Comparison of ENCODE assay signal across 8 cellular contexts in genomic region chr12:109052097-109052414, GRCh38. TPM values are rescaled to one million over a fixed set of nuclear protein-coding genes. Genes with fewer than 3 reads are reported as not detected.
DNase-seq lines count a peak whose midpoint lies in the region; ATAC-seq and TF ChIP-seq lines count a peak whose summit lies in the region.

No MANE protein-coding gene starts in this region.

- H3K27me3 Mint-ChIP-seq in activated naive CD4-positive, alpha-beta T cell treated with anti-CD3 and anti-CD28 coated beads, Interleukin-2, amount 10 ng/mL, durations not matched to agents 7 days and 5 days, result no peaks in the 10 kb centered on the region

- DNase-seq in activated naive CD4-positive, alpha-beta T cell treated with anti-CD3 and anti-CD28 coated beads, Interleukin-2, amount 10 ng/mL, durations not matched to agents 7 days and 5 days, result no peak
- DNase-seq in activated naive CD4-positive, alpha-beta T cell treated with Interleukin-2 at 50 U/mL for 16 hours, result no peak
- no peak for DNase-seq in body of pancreas
- DNase-seq in lung (ENCODE audit: low spot score), result no peak
- no peak for DNase-seq in upper lobe of right lung
- no peak for DNase-seq in C1 segment of cervical spinal cord (lab: John Stamatoyannopoulos, UW)
- no peak for DNase-seq in NCI-H1417 (lab: John Stamatoyannopoulos, UW)
- no peak for DNase-seq in COLO668 (lab: John Stamatoyannopoulos, UW; ENCODE audit: unreplicated experiment)

- H3K9me3 ChIP-seq in body of pancreas (no peaks in the 10 kb centered on the region), lung (ENCODE audit: control insufficient read depth in 2 of 2, insufficient read depth in 1 of 2, low read length in 1 of 2) (no peaks in the 10 kb centered on the region), upper lobe of right lung (no peaks in the 10 kb centered on the region)

- peak overlapping the region; percentile 93 for H3K27ac Mint-ChIP-seq in activated naive CD4-positive, alpha-beta T cell treated with anti-CD3 and anti-CD28 coated beads, Interleukin-2, amount 10 ng/mL, durations not matched to agents 7 days and 5 days

- ATAC-seq in body of pancreas (no peak), lung (ENCODE audit: insufficient read depth, low FRiP score) (no peak), upper lobe of right lung (no peak)

- H3K4me3 Mint-ChIP-seq in activated naive CD4-positive, alpha-beta T cell treated with anti-CD3 and anti-CD28 coated beads, Interleukin-2, amount 10 ng/mL, durations not matched to agents 7 days and 5 days, result peak overlapping the region; percentile 85

- H3K27me3 ChIP-seq in body of pancreas (no peaks in the 10 kb centered on the region), lung (ENCODE audit: control insufficient read depth, insufficient read depth) (no peaks in the 10 kb centered on the region), upper lobe of right lung (no peaks in the 10 kb centered on the region)

- H3K4me3 ChIP-seq in body of pancreas (peak overlapping the region; percentile 58 to 99), lung (peak overlapping the region; percentile 86), upper lobe of right lung (peak overlapping the region; percentile 98)

- no peak for TF ChIP-seq POLR2A in body of pancreas (IDR thresholded peaks at IDR 0.05)

- H3K36me3 ChIP-seq in body of pancreas (replicated peaks in 1 of 2; ENCODE audit: insufficient read depth in 1 of 2, low read depth in 2 of 2) (no peaks in the 10 kb centered on the region), lung (ENCODE audit: control insufficient read depth in 2 of 2, insufficient read depth in 2 of 2, low read length in 2 of 2) (no peaks in the 10 kb centered on the region), upper lobe of right lung (peaks cover 8% of the 10 kb centered on the region)

- H3K4me1 ChIP-seq in body of pancreas (peaks cover 21% of the 10 kb centered on the region), lung (ENCODE audit: control insufficient read depth in 2 of 2, insufficient read depth in 2 of 2, low read length in 2 of 2) (peaks cover 0 to 7% of the 10 kb centered on the region in 2 donors), upper lobe of right lung (peaks cover 13% of the 10 kb centered on the region)

- no peaks in the 10 kb centered on the region for H3K9me3 Mint-ChIP-seq in activated naive CD4-positive, alpha-beta T cell treated with anti-CD3 and anti-CD28 coated beads, Interleukin-2, amount 10 ng/mL, durations not matched to agents 7 days and 5 days

- peaks cover 17% of the 10 kb centered on the region for H3K4me1 Mint-ChIP-seq in activated naive CD4-positive, alpha-beta T cell treated with anti-CD3 and anti-CD28 coated beads, Interleukin-2, amount 10 ng/mL, durations not matched to agents 7 days and 5 days

- WGBS in body of pancreas, 2 donors, result 12 to 13% methylated on average over 6 of the region's 6 CpGs
- WGBS in lung, 2 donors, result 5 to 9% methylated on average over 6 of the region's 6 CpGs

- CTCF ChIA-PET in activated naive CD4-positive, alpha-beta T cell treated with anti-CD3 and anti-CD28 coated beads, Interleukin-2, amount 10 ng/mL, durations not matched to agents 7 days and 5 days (lab: Charles Lee), result interaction anchor here (0.7 to 0.8 kb wide), 2 partner anchors 35 to 168 kb away, joined by 3 to 4 read pairs; no protein-coding TSS in a partner anchor

- peaks cover 5% of the 10 kb centered on the region for H3K36me3 Mint-ChIP-seq in activated naive CD4-positive, alpha-beta T cell treated with anti-CD3 and anti-CD28 coated beads, Interleukin-2, amount 10 ng/mL, durations not matched to agents 7 days and 5 days

- H3K27ac ChIP-seq in body of pancreas, result peak overlapping the region in 3 of 4 donors; percentile 74 to 92 (median 83)
- peak overlapping the region; percentile 91 to 92 for H3K27ac ChIP-seq in lung (ENCODE audit: low read depth in 1 of 2, low read length in 1 of 2)
- H3K27ac ChIP-seq in upper lobe of right lung, result peak overlapping the region; percentile 93

- TF ChIP-seq CTCF in body of pancreas (IDR thresholded peaks at IDR 0.05) (no peak), lung (IDR thresholded peaks at IDR 0.05; ENCODE audit: control extremely low read depth, extremely low read depth) (no peak), upper lobe of right lung (IDR thresholded peaks at IDR 0.05) (no peak)

- intact Hi-C loops in body of pancreas (cut with DNase I), result no loop called here
- intact Hi-C loops in upper lobe of right lung (cut with DNase I), result no loop called here

RNA-seq across cellular contexts. Expression of gene USP30, which starts 0.3 kb away (rescaled TPM):
- total RNA-seq in body of pancreas (10 to 100 TPM in 1 of 2 donors, 1 to 10 TPM in 1; 7.3 to 14.5 TPM), lung (10 to 100 TPM in 1 of 2 donors, 1 to 10 TPM in 1; 8.8 to 17.9 TPM), upper lobe of right lung (13.6 TPM)
- polyA plus RNA-seq in lung, result 1 to 10 TPM; 6.5 to 7.2 TPM

RNA-seq across cellular contexts. Expression of gene SVOP, which starts 31.2 kb away (rescaled TPM):
- under 1 TPM in 1 of 2 donors, not detected in 1; 0.52 TPM for total RNA-seq in body of pancreas
- under 1 TPM in 1 of 2 donors, not detected in 1; 0.11 TPM for total RNA-seq in lung
- polyA plus RNA-seq in lung, result not detected
- total RNA-seq in upper lobe of right lung, result not detected

RNA-seq across cellular contexts. Expression of gene ALKBH2, which starts 41.2 kb away (rescaled TPM):
- total RNA-seq in body of pancreas, result 10 to 100 TPM in 1 of 2 donors, 1 to 10 TPM in 1; 7.3 to 16.1 TPM
- total RNA-seq in lung, result 10 to 100 TPM; 10.7 to 18.2 TPM
- 10 to 100 TPM; 20.0 to 42.5 TPM for polyA plus RNA-seq in lung
- 10.1 TPM for total RNA-seq in upper lobe of right lung

RNA-seq across cellular contexts. Expression of gene UNG, which starts 45.3 kb away (rescaled TPM):
- total RNA-seq in body of pancreas, result 10 to 100 TPM in 1 of 2 donors, 1 to 10 TPM in 1; 4.9 to 13.5 TPM
- 10 to 100 TPM; 17.2 to 17.8 TPM for total RNA-seq in lung
- polyA plus RNA-seq in lung, result 10 to 100 TPM; 11.8 to 12.5 TPM
- 18.2 TPM for total RNA-seq in upper lobe of right lung
